17 cellular contexts compared by ENCODE assay signal in the genomic region with DNA sequence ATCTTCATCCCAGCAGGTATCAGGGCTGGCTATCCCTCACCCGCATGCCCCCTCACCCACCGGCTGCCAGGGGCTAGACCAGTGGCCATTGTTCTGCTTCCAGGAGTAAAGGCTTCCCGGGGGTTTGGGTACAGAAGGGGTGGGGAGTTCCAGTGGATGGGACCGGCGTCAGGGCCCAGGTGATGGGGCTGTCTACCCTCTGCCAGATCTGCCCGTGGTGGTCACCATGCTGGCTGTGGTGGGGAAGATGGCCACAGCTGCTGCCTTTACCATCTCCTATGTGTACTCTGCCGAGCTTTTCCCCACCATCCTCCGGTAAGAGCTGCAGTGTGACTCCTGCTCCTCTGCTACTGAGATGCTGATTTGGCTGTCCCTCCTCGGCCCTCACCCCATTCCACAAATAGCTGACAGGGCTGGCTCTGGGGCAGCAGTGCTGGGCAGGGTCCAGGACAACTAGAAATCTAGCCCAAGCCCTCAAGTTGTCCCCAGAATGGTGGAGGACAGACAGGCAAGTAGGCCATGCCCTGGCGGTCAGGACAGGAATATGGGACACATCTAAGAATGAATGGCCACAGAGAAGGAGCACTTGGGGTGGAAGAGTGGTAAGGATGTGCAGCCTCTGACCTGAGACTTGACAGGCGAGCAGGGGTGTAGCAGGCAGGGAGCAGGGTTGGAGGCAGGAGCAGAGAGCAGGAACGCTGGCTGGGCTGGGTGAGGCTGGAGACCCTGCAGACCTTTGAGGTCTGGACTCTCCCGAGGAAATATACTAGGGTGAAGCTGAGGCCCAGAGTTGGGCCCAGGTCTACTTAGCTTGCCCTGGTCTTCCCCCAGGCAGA. TPM values are rescaled to one million over a fixed set of nuclear protein-coding genes. Genes with fewer than 3 reads are reported as not detected.
A peak's percentile ranks its signal among the peaks of the same experiment; 100 is the strongest.
DNase-seq lines count a peak whose midpoint lies in the region; ATAC-seq and TF ChIP-seq lines count a peak whose summit lies in the region.
"Had no signal": no experiment of that assay in that cellular context is flagged by ENCODE, and none has a peak within 500 bp of the region (broad histone marks: within the 10 kb centered on the region; RNA-seq: fewer than 3 reads in every experiment).

No MANE protein-coding gene starts in this region.

- H3K4me2 ChIP-seq in neural progenitor cell: no peak overlapping the region
- H3K4me2 ChIP-seq: GM23338 had no signal

- no peaks in the 10 kb centered on the region for H3K4me1 ChIP-seq in neural progenitor cell

- no peak overlapping the region for H2AFZ ChIP-seq in neural progenitor cell (replicated peaks)
- H2AFZ ChIP-seq: GM23338 had no signal

- no peak overlapping the region for H3K27ac Mint-ChIP-seq in activated CD8-positive, alpha-beta memory T cell treated with anti-CD3 and anti-CD28 coated beads, Interleukin-2, amount 10 ng/mL, durations not matched to agents 7 days and 5 days
- H3K27ac Mint-ChIP-seq in natural killer cell treated with Interleukin-12 subunit alpha and Interleukin-12 subunit beta and Interleukin-15 and Interleukin-18, amount 100 ng/mL, for 72 hours: no peak overlapping the region
- no peak overlapping the region for H3K27ac Mint-ChIP-seq in natural killer cell
- peak overlapping the region; percentile 50 for H3K27ac Mint-ChIP-seq in neural progenitor cell
- H3K27ac Mint-ChIP-seq: CD8-positive, alpha-beta T cell; GM23338 had no signal

- no peak for TF ChIP-seq CTCF in natural killer cell (IDR thresholded peaks at IDR 0.05)
- no peak for TF ChIP-seq CTCF in neural progenitor cell (IDR thresholded peaks at IDR 0.05)

- H3K27me3 Mint-ChIP-seq in activated CD8-positive, alpha-beta memory T cell treated with anti-CD3 and anti-CD28 coated beads, Interleukin-2, amount 10 ng/mL, durations not matched to agents 7 days and 5 days: no peaks in the 10 kb centered on the region
- H3K27me3 Mint-ChIP-seq in natural killer cell treated with Interleukin-12 subunit alpha and Interleukin-12 subunit beta and Interleukin-15 and Interleukin-18, amount 100 ng/mL, for 72 hours: no peaks in the 10 kb centered on the region
- H3K27me3 Mint-ChIP-seq in natural killer cell (ENCODE audit: low read depth in 2 of 2): no peaks in the 10 kb centered on the region
- H3K27me3 Mint-ChIP-seq in neural progenitor cell (ENCODE audit: insufficient read depth, low read depth): peaks cover 4% of the 10 kb centered on the region

- H3K4me3 ChIP-seq in neural progenitor cell: no peak overlapping the region
- H3K4me3 ChIP-seq: GM23338 had no signal

- no peak for ATAC-seq in activated CD8-positive, alpha-beta memory T cell treated with anti-CD3 and anti-CD28 coated beads, Interleukin-2, amount 10 ng/mL, durations not matched to agents 7 days and 5 days
- ATAC-seq in natural killer cell treated with Interleukin-12 subunit alpha and Interleukin-12 subunit beta and Interleukin-15 and Interleukin-18, amount 100 ng/mL, for 72 hours: peak; percentile 14 to 16
- ATAC-seq in natural killer cell: no peak
- ATAC-seq in HG02610 (IDR thresholded peaks at IDR 0.05; ENCODE audit: unreplicated experiment): no peak
- ATAC-seq: CD8-positive, alpha-beta T cell; GM23338 had no signal

- H3K79me2 ChIP-seq in neural progenitor cell (ENCODE audit: low read depth): no peaks in the 10 kb centered on the region

- H3K36me3 Mint-ChIP-seq in activated CD8-positive, alpha-beta memory T cell treated with anti-CD3 and anti-CD28 coated beads, Interleukin-2, amount 10 ng/mL, durations not matched to agents 7 days and 5 days: no peaks in the 10 kb centered on the region
- no peaks in the 10 kb centered on the region for H3K36me3 Mint-ChIP-seq in natural killer cell treated with Interleukin-12 subunit alpha and Interleukin-12 subunit beta and Interleukin-15 and Interleukin-18, amount 100 ng/mL, for 72 hours
- H3K36me3 Mint-ChIP-seq in natural killer cell: no peaks in the 10 kb centered on the region
- H3K36me3 Mint-ChIP-seq in neural progenitor cell: peaks cover 6% of the 10 kb centered on the region
- H3K36me3 Mint-ChIP-seq: CD14-positive monocyte had no signal

- H3K36me3 ChIP-seq in neural progenitor cell: no peaks in the 10 kb centered on the region

- no peaks in the 10 kb centered on the region for H3K27me3 ChIP-seq in neural progenitor cell

- H3K4me3 Mint-ChIP-seq in activated CD8-positive, alpha-beta memory T cell treated with anti-CD3 and anti-CD28 coated beads, Interleukin-2, amount 10 ng/mL, durations not matched to agents 7 days and 5 days: no peak overlapping the region
- no peak overlapping the region for H3K4me3 Mint-ChIP-seq in natural killer cell treated with Interleukin-12 subunit alpha and Interleukin-12 subunit beta and Interleukin-15 and Interleukin-18, amount 100 ng/mL, for 72 hours
- H3K4me3 Mint-ChIP-seq in natural killer cell (no peak overlapping the region), neural progenitor cell (no peak overlapping the region)
- H3K4me3 Mint-ChIP-seq: CD14-positive monocyte; CD8-positive, alpha-beta T cell; GM23338 had no signal

- DNase-seq in activated CD8-positive, alpha-beta memory T cell treated with anti-CD3 and anti-CD28 coated beads, Interleukin-2, amount 10 ng/mL, durations not matched to agents 7 days and 5 days: peak; percentile 27
- no peak for DNase-seq in activated CD8-positive, alpha-beta memory T cell treated with anti-CD3 and anti-CD28 coated beads, Interleukin-2, amount 50 U/mL, for 48 hours
- no peak for DNase-seq in natural killer cell treated with Interleukin-12 subunit alpha and Interleukin-12 subunit beta and Interleukin-15 and Interleukin-18, amount 100 ng/mL, for 72 hours (ENCODE audit: low spot score)
- no peak for DNase-seq in natural killer cell
- no peak for DNase-seq in neural progenitor cell (ENCODE audit: low spot score)
- DNase-seq in D341Med (ENCODE audit: low spot score): no peak
- no peak for DNase-seq in DMS153 treated with DMSO at 0.1 percent for 48 hours (lab: John Stamatoyannopoulos, UW; ENCODE audit: unreplicated experiment)
- DNase-seq: CD8-positive, alpha-beta T cell; COR-L47; DMS53; GF-D8; H7 had no signal

- H3K9me3 ChIP-seq in neural progenitor cell (ENCODE audit: low read depth): no peaks in the 10 kb centered on the region

- H3K9me3 Mint-ChIP-seq in activated CD8-positive, alpha-beta memory T cell treated with anti-CD3 and anti-CD28 coated beads, Interleukin-2, amount 10 ng/mL, durations not matched to agents 7 days and 5 days (ENCODE audit: low read depth): no peaks in the 10 kb centered on the region
- no peaks in the 10 kb centered on the region for H3K9me3 Mint-ChIP-seq in natural killer cell treated with Interleukin-12 subunit alpha and Interleukin-12 subunit beta and Interleukin-15 and Interleukin-18, amount 100 ng/mL, for 72 hours
- no peaks in the 10 kb centered on the region for H3K9me3 Mint-ChIP-seq in natural killer cell
- no peaks in the 10 kb centered on the region for H3K9me3 Mint-ChIP-seq in neural progenitor cell
- H3K9me3 Mint-ChIP-seq: CD14-positive monocyte; CD8-positive, alpha-beta T cell; GM23338 had no signal

- H4K20me1 ChIP-seq in neural progenitor cell (ENCODE audit: low read depth): no peaks in the 10 kb centered on the region

- H3F3A ChIP-seq in neural progenitor cell (ENCODE audit: low read depth): no peaks in the 10 kb centered on the region

- intact Hi-C loops in natural killer cell (cut with micrococcal nuclease): no loop called here

- H3K27ac ChIP-seq in neural progenitor cell: no peak overlapping the region
- H3K27ac ChIP-seq: 22Rv1 had no signal

- CTCF ChIA-PET in activated CD8-positive, alpha-beta memory T cell treated with anti-CD3 and anti-CD28 coated beads, Interleukin-2, amount 10 ng/mL, durations not matched to agents 7 days and 5 days (lab: Charles Lee): no interaction called here

- H3K9ac ChIP-seq in neural progenitor cell: no peak overlapping the region

- no peaks in the 10 kb centered on the region for H3K4me1 Mint-ChIP-seq in activated CD8-positive, alpha-beta memory T cell treated with anti-CD3 and anti-CD28 coated beads, Interleukin-2, amount 10 ng/mL, durations not matched to agents 7 days and 5 days
- no peaks in the 10 kb centered on the region for H3K4me1 Mint-ChIP-seq in natural killer cell treated with Interleukin-12 subunit alpha and Interleukin-12 subunit beta and Interleukin-15 and Interleukin-18, amount 100 ng/mL, for 72 hours (ENCODE audit: low read depth in 2 of 2)
- H3K4me1 Mint-ChIP-seq in natural killer cell (no peaks in the 10 kb centered on the region), neural progenitor cell (no peaks in the 10 kb centered on the region)
- H3K4me1 Mint-ChIP-seq: GM23338 had no signal

RNA-seq across cellular contexts. Expression of gene SLC22A14, which starts 5.8 kb away (rescaled TPM):
- total RNA-seq in activated CD8-positive, alpha-beta memory T cell treated with anti-CD3 and anti-CD28 coated beads, Interleukin-2, amount 10 ng/mL, durations not matched to agents 7 days and 5 days: not detected
- under 1 TPM in 1 of 2 donors, not detected in 1; 0.28 TPM for total RNA-seq in natural killer cell treated with Interleukin-12 subunit alpha and Interleukin-12 subunit beta and Interleukin-15 and Interleukin-18, amount 100 ng/mL, for 72 hours
- total RNA-seq in natural killer cell: under 1 TPM in 1 of 3 donors, not detected in 2; 0.20 TPM
- total RNA-seq in neural progenitor cell (ENCODE audit: low replicate concordance): not detected in 2 replicates
- total RNA-seq: CD8-positive, alpha-beta T cell; GM23338; HT-29 had no signal

RNA-seq across cellular contexts. Expression of gene SLC22A13, which starts 10.7 kb away (rescaled TPM):
- 1 to 10 TPM in 1 of 2 experiments, under 1 TPM in 1; 0.47 to 1.1 TPM for total RNA-seq in activated CD8-positive, alpha-beta memory T cell treated with anti-CD3 and anti-CD28 coated beads, Interleukin-2, amount 10 ng/mL, durations not matched to agents 7 days and 5 days
- total RNA-seq in natural killer cell treated with Interleukin-12 subunit alpha and Interleukin-12 subunit beta and Interleukin-15 and Interleukin-18, amount 100 ng/mL, for 72 hours: 1 to 10 TPM; 1.3 to 1.8 TPM
- total RNA-seq in natural killer cell (under 1 TPM; 0.16 to 0.85 (median 0.40) TPM), neural progenitor cell (ENCODE audit: low replicate concordance) (0.21 TPM in 1 of 2 replicates, not detected in the other)

Comparison
In these comparisons a context has a peak if more than half of its experiments do, and no peak if none do; other contexts are left out.
1. ATAC-seq: peak in natural killer cell treated with Interleukin-12 subunit alpha and Interleukin-12 subunit beta and Interleukin-15 and Interleukin-18, amount 100 ng/mL, for 72 hours (2 of 2); none in activated CD8-positive, alpha-beta memory T cell treated with anti-CD3 and anti-CD28 coated beads, Interleukin-2, amount 10 ng/mL, durations not matched to agents 7 days and 5 days (single experiment), natural killer cell (0 of 3) and HG02610 (single experiment).